ENCODE assay signal across 10 cellular contexts in genomic region chrX:37871626-37872302, GRCh38. TPM values are rescaled to one million over a fixed set of nuclear protein-coding genes. Genes with fewer than 3 reads are reported as not detected.
DNase-seq lines count a peak whose midpoint lies in the region; ATAC-seq and TF ChIP-seq lines count a peak whose summit lies in the region.
"Had no signal": no experiment of that assay in that cellular context is flagged by ENCODE, and none has a peak within 500 bp of the region (broad histone marks: within the 10 kb centered on the region; RNA-seq: fewer than 3 reads in every experiment).

No MANE protein-coding gene starts in this region.

- H3K4me1 ChIP-seq in upper lobe of right lung: no peaks in the 10 kb centered on the region

- no peak overlapping the region for H3K27ac ChIP-seq in upper lobe of right lung

- no peak for DNase-seq in activated CD4-positive, CD25-positive, alpha-beta regulatory T cell treated with anti-CD3 and anti-CD28 coated beads, Interleukin-2, amount 50 U/mL, for 72 hours
- DNase-seq in NB4 (ENCODE audit: low read depth): peak; percentile 64
- DNase-seq in epidermal melanocyte (ENCODE audit: insufficient read length, low spot score): peak; percentile 32
- DNase-seq in renal cortical epithelial cell (ENCODE audit: low read depth): peak; percentile 76
- no peak for DNase-seq in upper lobe of right lung
- DNase-seq: activated naive CD8-positive, alpha-beta T cell treated with anti-CD3 and anti-CD28 coated beads, Interleukin-2, amount 10 ng/mL, durations not matched to agents 7 days and 5 days; NCI-H446 had no signal

- H3K36me3 ChIP-seq in upper lobe of right lung: no peaks in the 10 kb centered on the region

- no peak overlapping the region for H3K4me3 ChIP-seq in NB4 (ENCODE audit: low read depth, low read length)
- H3K4me3 ChIP-seq in upper lobe of right lung: no peak overlapping the region

- H3K9me3 ChIP-seq in upper lobe of right lung: no peaks in the 10 kb centered on the region

- TF ChIP-seq POLR2A in NB4 (IDR thresholded peaks at IDR 0.05; ENCODE audit: extremely low read depth, insufficient read length): no peak

- no peaks in the 10 kb centered on the region for H3K27me3 ChIP-seq in upper lobe of right lung

- ATAC-seq in activated CD4-positive, CD25-positive, alpha-beta regulatory T cell treated with anti-CD3 and anti-CD28 coated beads, Interleukin-2, amount 50 U/mL, for 24 hours: peak; percentile 67 to 89
- no peak for ATAC-seq in GM19463 (IDR thresholded peaks at IDR 0.05; ENCODE audit: unreplicated experiment)
- no peak for ATAC-seq in upper lobe of right lung
- ATAC-seq in HG02840 (IDR thresholded peaks at IDR 0.05; ENCODE audit: low FRiP score, unreplicated experiment): no peak

- TF ChIP-seq CTCF in NB4 (IDR thresholded peaks at IDR 0.05; ENCODE audit: low read depth, low read length) (no peak), upper lobe of right lung (IDR thresholded peaks at IDR 0.05) (no peak)

- intact Hi-C loops in upper lobe of right lung (cut with DNase I): no loop called here

RNA-seq across cellular contexts. Expression of gene DYNLT3, which starts 24.4 kb away (rescaled TPM):
- total RNA-seq in renal cortical epithelial cell (49.9 and 79.0 TPM in 2 replicates), upper lobe of right lung (24.7 TPM)

Comparison
In these comparisons a context has a peak if more than half of its experiments do, and no peak if none do; other contexts are left out.
1. ATAC-seq: peak in activated CD4-positive, CD25-positive, alpha-beta regulatory T cell treated with anti-CD3 and anti-CD28 coated beads, Interleukin-2, amount 50 U/mL, for 24 hours (2 of 2); none in GM19463 (single experiment), upper lobe of right lung (single experiment) and HG02840 (single experiment).
2. DNase-seq: peak in NB4 (single experiment), epidermal melanocyte (single experiment) and renal cortical epithelial cell (single experiment); none in activated CD4-positive, CD25-positive, alpha-beta regulatory T cell treated with anti-CD3 and anti-CD28 coated beads, Interleukin-2, amount 50 U/mL, for 72 hours (single experiment) and upper lobe of right lung (single experiment).